ENCODE assay signal across 2 cellular contexts in the genomic region with DNA sequence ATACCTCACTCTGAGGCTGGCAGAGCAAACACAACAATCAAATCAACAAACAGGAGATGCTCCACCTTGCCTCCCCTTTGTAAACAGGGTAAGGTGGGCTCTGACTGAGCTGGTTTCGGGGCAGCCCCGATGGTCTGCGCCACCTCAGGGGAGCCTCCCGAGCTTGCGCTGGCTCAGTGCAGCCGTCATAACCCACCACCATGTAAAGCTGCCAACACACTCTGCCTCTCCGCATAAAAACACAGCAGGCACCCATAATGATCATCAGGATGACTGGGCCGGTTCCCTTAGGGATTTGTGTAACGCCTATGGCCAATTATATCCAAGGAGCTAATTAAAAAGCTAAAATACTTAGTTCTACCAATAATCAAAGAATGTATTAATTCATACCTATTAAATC.
TF ChIP-seq lines count a peak whose summit lies in the region.

No MANE protein-coding gene starts in this region.

TF ChIP-seq in GM23338, 12 proteins besides CTCF, POLR2A, EP300 and RAD21:
- TF ChIP-seq, protein P1, sequence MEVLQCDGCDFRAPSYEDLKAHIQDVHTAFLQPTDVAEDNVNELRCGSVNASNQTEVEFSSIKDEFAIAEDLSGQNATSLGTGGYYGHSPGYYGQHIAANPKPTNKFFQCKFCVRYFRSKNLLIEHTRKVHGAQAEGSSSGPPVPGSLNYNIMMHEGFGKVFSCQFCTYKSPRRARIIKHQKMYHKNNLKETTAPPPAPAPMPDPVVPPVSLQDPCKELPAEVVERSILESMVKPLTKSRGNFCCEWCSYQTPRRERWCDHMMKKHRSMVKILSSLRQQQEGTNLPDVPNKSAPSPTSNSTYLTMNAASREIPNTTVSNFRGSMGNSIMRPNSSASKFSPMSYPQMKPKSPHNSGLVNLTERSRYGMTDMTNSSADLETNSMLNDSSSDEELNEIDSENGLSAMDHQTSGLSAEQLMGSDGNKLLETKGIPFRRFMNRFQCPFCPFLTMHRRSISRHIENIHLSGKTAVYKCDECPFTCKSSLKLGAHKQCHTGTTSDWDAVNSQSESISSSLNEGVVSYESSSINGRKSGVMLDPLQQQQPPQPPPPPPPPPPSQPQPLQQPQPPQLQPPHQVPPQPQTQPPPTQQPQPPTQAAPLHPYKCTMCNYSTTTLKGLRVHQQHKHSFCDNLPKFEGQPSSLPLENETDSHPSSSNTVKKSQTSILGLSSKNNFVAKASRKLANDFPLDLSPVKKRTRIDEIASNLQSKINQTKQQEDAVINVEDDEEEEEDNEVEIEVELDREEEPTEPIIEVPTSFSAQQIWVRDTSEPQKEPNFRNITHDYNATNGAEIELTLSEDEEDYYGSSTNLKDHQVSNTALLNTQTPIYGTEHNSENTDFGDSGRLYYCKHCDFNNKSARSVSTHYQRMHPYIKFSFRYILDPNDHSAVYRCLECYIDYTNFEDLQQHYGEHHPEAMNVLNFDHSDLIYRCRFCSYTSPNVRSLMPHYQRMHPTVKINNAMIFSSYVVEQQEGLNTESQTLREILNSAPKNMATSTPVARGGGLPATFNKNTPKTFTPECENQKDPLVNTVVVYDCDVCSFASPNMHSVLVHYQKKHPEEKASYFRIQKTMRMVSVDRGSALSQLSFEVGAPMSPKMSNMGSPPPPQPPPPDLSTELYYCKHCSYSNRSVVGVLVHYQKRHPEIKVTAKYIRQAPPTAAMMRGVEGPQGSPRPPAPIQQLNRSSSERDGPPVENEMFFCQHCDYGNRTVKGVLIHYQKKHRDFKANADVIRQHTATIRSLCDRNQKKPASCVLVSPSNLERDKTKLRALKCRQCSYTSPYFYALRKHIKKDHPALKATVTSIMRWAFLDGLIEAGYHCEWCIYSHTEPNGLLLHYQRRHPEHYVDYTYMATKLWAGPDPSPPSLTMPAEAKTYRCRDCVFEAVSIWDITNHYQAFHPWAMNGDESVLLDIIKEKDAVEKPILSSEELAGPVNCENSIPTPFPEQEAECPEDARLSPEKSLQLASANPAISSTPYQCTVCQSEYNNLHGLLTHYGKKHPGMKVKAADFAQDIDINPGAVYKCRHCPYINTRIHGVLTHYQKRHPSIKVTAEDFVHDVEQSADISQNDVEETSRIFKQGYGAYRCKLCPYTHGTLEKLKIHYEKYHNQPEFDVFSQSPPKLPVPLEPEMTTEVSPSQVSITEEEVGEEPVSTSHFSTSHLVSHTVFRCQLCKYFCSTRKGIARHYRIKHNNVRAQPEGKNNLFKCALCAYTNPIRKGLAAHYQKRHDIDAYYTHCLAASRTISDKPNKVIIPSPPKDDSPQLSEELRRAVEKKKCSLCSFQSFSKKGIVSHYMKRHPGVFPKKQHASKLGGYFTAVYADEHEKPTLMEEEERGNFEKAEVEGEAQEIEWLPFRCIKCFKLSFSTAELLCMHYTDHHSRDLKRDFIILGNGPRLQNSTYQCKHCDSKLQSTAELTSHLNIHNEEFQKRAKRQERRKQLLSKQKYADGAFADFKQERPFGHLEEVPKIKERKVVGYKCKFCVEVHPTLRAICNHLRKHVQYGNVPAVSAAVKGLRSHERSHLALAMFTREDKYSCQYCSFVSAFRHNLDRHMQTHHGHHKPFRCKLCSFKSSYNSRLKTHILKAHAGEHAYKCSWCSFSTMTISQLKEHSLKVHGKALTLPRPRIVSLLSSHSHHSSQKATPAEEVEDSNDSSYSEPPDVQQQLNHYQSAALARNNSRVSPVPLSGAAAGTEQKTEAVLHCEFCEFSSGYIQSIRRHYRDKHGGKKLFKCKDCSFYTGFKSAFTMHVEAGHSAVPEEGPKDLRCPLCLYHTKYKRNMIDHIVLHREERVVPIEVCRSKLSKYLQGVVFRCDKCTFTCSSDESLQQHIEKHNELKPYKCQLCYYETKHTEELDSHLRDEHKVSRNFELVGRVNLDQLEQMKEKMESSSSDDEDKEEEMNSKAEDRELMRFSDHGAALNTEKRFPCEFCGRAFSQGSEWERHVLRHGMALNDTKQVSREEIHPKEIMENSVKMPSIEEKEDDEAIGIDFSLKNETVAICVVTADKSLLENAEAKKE (CRISPR knock-in tag; IDR thresholded peaks at IDR 0.05): no peak
- no peak for TF ChIP-seq CREB1 (CRISPR knock-in tag; IDR thresholded peaks at IDR 0.05; ENCODE audit: low read depth)
- no peak for TF ChIP-seq ZNF331 (CRISPR knock-in tag; IDR thresholded peaks at IDR 0.05; ENCODE audit: low read depth)
- TF ChIP-seq EZH2 (IDR thresholded peaks at IDR 0.05; ENCODE audit: low read depth, unreplicated experiment): no peak
- no peak for TF ChIP-seq STAT1 (IDR thresholded peaks at IDR 0.05; ENCODE audit: unreplicated experiment)
- no peak for TF ChIP-seq NANOG (IDR thresholded peaks at IDR 0.05; ENCODE audit: borderline replicate concordance)
- TF ChIP-seq, protein P2, sequence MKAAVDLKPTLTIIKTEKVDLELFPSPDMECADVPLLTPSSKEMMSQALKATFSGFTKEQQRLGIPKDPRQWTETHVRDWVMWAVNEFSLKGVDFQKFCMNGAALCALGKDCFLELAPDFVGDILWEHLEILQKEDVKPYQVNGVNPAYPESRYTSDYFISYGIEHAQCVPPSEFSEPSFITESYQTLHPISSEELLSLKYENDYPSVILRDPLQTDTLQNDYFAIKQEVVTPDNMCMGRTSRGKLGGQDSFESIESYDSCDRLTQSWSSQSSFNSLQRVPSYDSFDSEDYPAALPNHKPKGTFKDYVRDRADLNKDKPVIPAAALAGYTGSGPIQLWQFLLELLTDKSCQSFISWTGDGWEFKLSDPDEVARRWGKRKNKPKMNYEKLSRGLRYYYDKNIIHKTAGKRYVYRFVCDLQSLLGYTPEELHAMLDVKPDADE (IDR thresholded peaks at IDR 0.05): no peak

TF ChIP-seq in IMR-90, 13 proteins besides CTCF, POLR2A, EP300 and RAD21:
- TF ChIP-seq FOS (IDR thresholded peaks at IDR 0.05; ENCODE audit: low read depth, low read length): no peak
- TF ChIP-seq USF2 (IDR thresholded peaks at IDR 0.05; ENCODE audit: low read depth, low read length): no peak
- TF ChIP-seq CEBPB (IDR thresholded peaks at IDR 0.05; ENCODE audit: low read depth, low read length): no peak
- no peak for TF ChIP-seq MXI1 (IDR thresholded peaks at IDR 0.05; ENCODE audit: borderline replicate concordance, low read depth, low read length)
- TF ChIP-seq RCOR1 (IDR thresholded peaks at IDR 0.05; ENCODE audit: insufficient replicate concordance, low read length): no peak
- TF ChIP-seq, protein P3, sequence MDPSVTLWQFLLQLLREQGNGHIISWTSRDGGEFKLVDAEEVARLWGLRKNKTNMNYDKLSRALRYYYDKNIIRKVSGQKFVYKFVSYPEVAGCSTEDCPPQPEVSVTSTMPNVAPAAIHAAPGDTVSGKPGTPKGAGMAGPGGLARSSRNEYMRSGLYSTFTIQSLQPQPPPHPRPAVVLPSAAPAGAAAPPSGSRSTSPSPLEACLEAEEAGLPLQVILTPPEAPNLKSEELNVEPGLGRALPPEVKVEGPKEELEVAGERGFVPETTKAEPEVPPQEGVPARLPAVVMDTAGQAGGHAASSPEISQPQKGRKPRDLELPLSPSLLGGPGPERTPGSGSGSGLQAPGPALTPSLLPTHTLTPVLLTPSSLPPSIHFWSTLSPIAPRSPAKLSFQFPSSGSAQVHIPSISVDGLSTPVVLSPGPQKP (IDR thresholded peaks at IDR 0.05; ENCODE audit: borderline replicate concordance, low read depth, low read length): no peak
- no peak for TF ChIP-seq MAZ (IDR thresholded peaks at IDR 0.05; ENCODE audit: borderline replicate concordance, low read depth, low read length)
- TF ChIP-seq SMC3 (IDR thresholded peaks at IDR 0.05; ENCODE audit: low read depth, low read length): no peak
- TF ChIP-seq NFE2L2 (IDR thresholded peaks at IDR 0.05; ENCODE audit: low read depth, low read length): no peak
- TF ChIP-seq CHD1 (IDR thresholded peaks at IDR 0.05; ENCODE audit: low read depth, low read length): no peak
